Comparison of ENCODE assay signal across 14 cellular contexts in genomic region chr1:220768127-220768601, GRCh38. TPM values are rescaled to one million over a fixed set of nuclear protein-coding genes. Genes with fewer than 3 reads are reported as not detected.
DNase-seq lines count a peak whose midpoint lies in the region; ATAC-seq and TF ChIP-seq lines count a peak whose summit lies in the region.
"Had no signal": no experiment of that assay in that cellular context is flagged by ENCODE, and none has a peak within 500 bp of the region (broad histone marks: within the 10 kb centered on the region; RNA-seq: fewer than 3 reads in every experiment).

No MANE protein-coding gene starts in this region.

- no peaks in the 10 kb centered on the region for H4K20me1 ChIP-seq in BLaER1 treated with 17β-estradiol and CSF1 and Interleukin-3, amounts not matched to agents 10 nM and 100 nM

- H3K27me3 ChIP-seq in BLaER1 treated with 17β-estradiol and CSF1 and Interleukin-3, amounts not matched to agents 10 nM and 100 nM: no peaks in the 10 kb centered on the region
- H3K27me3 ChIP-seq in endodermal cell (ENCODE audit: control insufficient read depth, insufficient read depth, low read length, poor library complexity, severe bottlenecking): no peaks in the 10 kb centered on the region
- H3K27me3 ChIP-seq in WERI-Rb-1 (ENCODE audit: insufficient read depth, low read depth, severe bottlenecking): no peaks in the 10 kb centered on the region

- ATAC-seq in HG03159 (IDR thresholded peaks at IDR 0.05; ENCODE audit: unreplicated experiment) (peak; percentile 21), naive B cell (ENCODE audit: low read depth in 2 of 2) (no peak), HG03039 (IDR thresholded peaks at IDR 0.05; ENCODE audit: unreplicated experiment) (no peak)
- ATAC-seq: activated T-cell treated with anti-CD3 and anti-CD28 coated beads, Interleukin-2, amount 50 U/mL, for 72 hours; HCT116 had no signal

- peaks cover 10 to 45% (median 38%) of the 10 kb centered on the region in 10 experiments for H3K4me1 ChIP-seq in BLaER1 treated with 17β-estradiol and CSF1 and Interleukin-3, amounts not matched to agents 10 nM and 100 nM
- no peaks in the 10 kb centered on the region for H3K4me1 ChIP-seq in endodermal cell (ENCODE audit: control insufficient read depth, insufficient read depth, low read length)

- no peak for DNase-seq in endodermal cell
- DNase-seq in naive B cell: no peak
- DNase-seq in activated CD4-positive, alpha-beta T cell treated with anti-CD3 and anti-CD28 coated beads for 48 hours: no peak
- no peak for DNase-seq in WERI-Rb-1
- DNase-seq in SHP77 treated with DMSO at 0.1 percent for 48 hours (lab: John Stamatoyannopoulos, UW): no peak
- DNase-seq: ACHN; activated T-cell treated with anti-CD3 and anti-CD28 coated beads, Interleukin-2, amount 50 U/mL, for 72 hours; caudate nucleus; PC-9; retina had no signal

- H3K36me3 ChIP-seq in BLaER1 treated with 17β-estradiol and CSF1 and Interleukin-3, amounts not matched to agents 10 nM and 100 nM: no peaks in the 10 kb centered on the region
- H3K36me3 ChIP-seq in endodermal cell (ENCODE audit: control insufficient read depth, insufficient read depth, low read length): no peaks in the 10 kb centered on the region
- peaks cover 37% of the 10 kb centered on the region for H3K36me3 ChIP-seq in WERI-Rb-1

- WGBS in endodermal cell (ENCODE audit: insufficient coverage in 1 of 2, insufficient read length in 1 of 2), 2 experiments: 78 to 88% methylated on average over 5 of the region's 5 CpGs

- H3K9me3 Mint-ChIP-seq in endodermal cell (no peaks in the 10 kb centered on the region), naive B cell (peaks cover 0 to 2% (median 0%) of the 10 kb centered on the region in 7 donors)
- H3K9me3 Mint-ChIP-seq: activated T-cell treated with anti-CD3 and anti-CD28 coated beads, Interleukin-2, amount 50 U/mL, for 72 hours had no signal

- peak overlapping the region in 4 of 11 experiments; percentile 31 to 57 (median 45); a peak in 4 of 22 replicates for H3K27ac ChIP-seq in BLaER1 treated with 17β-estradiol and CSF1 and Interleukin-3, amounts not matched to agents 10 nM and 100 nM
- no peak overlapping the region for H3K27ac ChIP-seq in endodermal cell (ENCODE audit: low read depth, low read length)
- no peak overlapping the region for H3K27ac ChIP-seq in WERI-Rb-1
- H3K27ac ChIP-seq: PC-9 had no signal

- peak; percentile 29 for TF ChIP-seq CTCF in endodermal cell (conservative IDR thresholded peaks at IDR 0.05)
- TF ChIP-seq CTCF in WERI-Rb-1 (IDR thresholded peaks at IDR 0.05; ENCODE audit: low read depth, low read length): no peak

- no peaks in the 10 kb centered on the region for H3K27me3 Mint-ChIP-seq in endodermal cell (ENCODE audit: insufficient read depth)
- H3K27me3 Mint-ChIP-seq in naive B cell: no peaks in the 10 kb centered on the region

- no peaks in the 10 kb centered on the region for H3K4me1 Mint-ChIP-seq in endodermal cell
- H3K4me1 Mint-ChIP-seq in naive B cell: peaks cover 13 to 55% (median 14%) of the 10 kb centered on the region in 3 donors

- no peak overlapping the region for H3K27ac Mint-ChIP-seq in endodermal cell
- peak overlapping the region in 4 of 6 donors; percentile 38 to 95 (median 68) for H3K27ac Mint-ChIP-seq in naive B cell
- H3K27ac Mint-ChIP-seq: activated T-cell treated with anti-CD3 and anti-CD28 coated beads, Interleukin-2, amount 50 U/mL, for 72 hours had no signal

- no peak overlapping the region; a peak in 1 of 22 replicates for H3K9ac ChIP-seq in BLaER1 treated with 17β-estradiol and CSF1 and Interleukin-3, amounts not matched to agents 10 nM and 100 nM
- H3K9ac ChIP-seq in endodermal cell (ENCODE audit: extremely low read depth, low read length, poor library complexity, severe bottlenecking): no peak overlapping the region

- no peak overlapping the region for H3K4me3 Mint-ChIP-seq in endodermal cell
- peak overlapping the region in 1 of 8 donors; percentile 13 for H3K4me3 Mint-ChIP-seq in naive B cell
- H3K4me3 Mint-ChIP-seq: activated T-cell treated with anti-CD3 and anti-CD28 coated beads, Interleukin-2, amount 50 U/mL, for 72 hours had no signal

- H3K9me3 ChIP-seq in BLaER1 treated with 17β-estradiol and CSF1 and Interleukin-3, amounts not matched to agents 10 nM and 100 nM (replicated peaks in 1 of 11): peaks cover 0 to 3% (median 0%) of the 10 kb centered on the region in 11 experiments; a peak in 1 of 22 replicates
- H3K9me3 ChIP-seq in endodermal cell (ENCODE audit: control insufficient read depth, low read length) (no peaks in the 10 kb centered on the region), WERI-Rb-1 (ENCODE audit: severe bottlenecking) (no peaks in the 10 kb centered on the region)

- peak overlapping the region in 9 of 11 experiments; percentile 9 to 87 (median 35); a peak in 14 of 22 replicates for H3K4me2 ChIP-seq in BLaER1 treated with 17β-estradiol and CSF1 and Interleukin-3, amounts not matched to agents 10 nM and 100 nM
- H3K4me2 ChIP-seq: PC-9 had no signal

- H3K36me3 Mint-ChIP-seq in endodermal cell (ENCODE audit: low read depth) (peaks cover 19% of the 10 kb centered on the region), naive B cell (peaks cover 0 to 5% of the 10 kb centered on the region in 2 donors)

- H3K4me3 ChIP-seq in BLaER1 treated with 17β-estradiol and CSF1 and Interleukin-3, amounts not matched to agents 10 nM and 100 nM: no peak overlapping the region
- H3K4me3 ChIP-seq in endodermal cell (ENCODE audit: low read length) (no peak overlapping the region), WERI-Rb-1 (ENCODE audit: low read depth, low read length) (no peak overlapping the region)
- H3K4me3 ChIP-seq: PC-9 had no signal

RNA-seq across cellular contexts. Expression of gene MTARC1, which starts 18.5 kb away (rescaled TPM):
- 10 to 100 TPM; 53.1 to 75.4 TPM for total RNA-seq in endodermal cell
- polyA plus RNA-seq in endodermal cell (2013, experiment 1 of 2): 18.3 TPM
- polyA plus RNA-seq in endodermal cell (2013, experiment 2 of 2): 16.6 TPM
- under 1 TPM in 4 of 6 donors, not detected in 2; 0.19 to 0.91 (median 0.32) TPM for polyA plus RNA-seq in naive B cell (ENCODE audit: low read depth in 6 of 6)
- total RNA-seq: activated T-cell treated with anti-CD3 and anti-CD28 coated beads, Interleukin-2, amount 50 U/mL, for 72 hours had no signal

RNA-seq across cellular contexts. Expression of gene MTARC2, which starts 20.0 kb away (rescaled TPM):
- total RNA-seq in endodermal cell: 10 to 100 TPM; 12.3 to 14.5 TPM
- 3.0 TPM for polyA plus RNA-seq in endodermal cell (2013, experiment 1 of 2)
- 3.4 TPM for polyA plus RNA-seq in endodermal cell (2013, experiment 2 of 2)
- polyA plus RNA-seq in naive B cell (ENCODE audit: low read depth in 6 of 6): 10 to 100 TPM in 2 of 6 donors, 1 to 10 TPM in 4; 2.4 to 23.7 (median 4.0) TPM
- total RNA-seq: activated T-cell treated with anti-CD3 and anti-CD28 coated beads, Interleukin-2, amount 50 U/mL, for 72 hours had no signal
